11 cellular contexts compared by ENCODE assay signal in the genomic region with DNA sequence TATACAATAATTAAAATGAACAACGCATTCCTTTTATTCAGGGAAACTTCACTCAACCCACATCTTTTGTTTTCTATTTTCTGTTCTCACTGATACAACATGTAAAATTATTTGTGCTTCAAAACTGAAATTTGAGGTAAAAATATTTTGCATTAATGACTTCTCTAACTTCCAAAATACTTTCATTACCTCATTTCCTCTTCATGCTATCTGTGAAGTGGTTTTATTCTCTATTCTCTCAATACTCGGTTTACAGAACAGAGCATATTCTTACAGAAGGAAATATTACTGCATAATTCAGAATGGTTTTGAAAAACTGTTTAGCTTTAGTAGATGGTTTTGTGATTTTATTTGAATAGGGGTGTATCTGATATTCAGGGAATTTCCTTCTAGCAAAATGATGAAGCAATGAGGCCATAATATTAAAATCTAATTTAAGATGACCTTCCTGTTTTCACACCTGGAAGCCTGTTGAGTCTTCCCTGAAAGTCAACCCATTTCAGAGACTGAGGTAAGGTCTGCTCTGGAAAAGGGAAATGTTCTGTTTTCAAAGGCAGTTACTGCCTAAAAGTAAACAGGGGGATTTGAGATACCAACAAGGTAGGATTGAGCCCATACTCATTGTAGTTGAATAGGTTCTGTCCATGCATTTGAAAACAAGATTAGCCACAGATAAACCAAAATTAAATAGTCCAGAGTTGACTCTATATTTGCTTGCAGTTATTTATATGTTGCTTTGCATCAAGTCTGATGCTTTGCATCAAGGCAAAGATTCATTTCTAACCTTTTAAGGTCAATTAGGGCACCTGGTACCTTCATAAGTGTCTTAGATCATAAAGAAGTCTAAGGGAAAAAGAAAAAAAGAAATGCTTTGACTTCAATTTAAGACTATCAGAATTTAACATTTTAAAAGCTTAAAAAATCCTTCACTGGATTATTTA. TPM values are rescaled to one million over a fixed set of nuclear protein-coding genes. Genes with fewer than 3 reads are reported as not detected.
DNase-seq lines count a peak whose midpoint lies in the region; ATAC-seq and TF ChIP-seq lines count a peak whose summit lies in the region.
"Had no signal": no experiment of that assay in that cellular context is flagged by ENCODE, and none has a peak within 500 bp of the region (broad histone marks: within the 10 kb centered on the region; RNA-seq: fewer than 3 reads in every experiment).

No MANE protein-coding gene starts in this region.

- H3K27ac Mint-ChIP-seq in CD8-positive, alpha-beta memory T cell: peak overlapping the region; percentile 36 to 88 (median 84)

- no peaks in the 10 kb centered on the region for H4K20me1 ChIP-seq in OCI-LY7 (ENCODE audit: insufficient read depth, low read length)

- H3K9me3 ChIP-seq in CD8-positive, alpha-beta memory T cell (ENCODE audit: low read length): no peaks in the 10 kb centered on the region
- H3K9me3 ChIP-seq in OCI-LY7 (ENCODE audit: low read length) (peaks cover 5% of the 10 kb centered on the region; the same call in 1 of the 2 replicates), adrenal gland (replicated peaks in 1 of 3) (no peaks in the 10 kb centered on the region), thyroid gland (no peaks in the 10 kb centered on the region)

- no peaks in the 10 kb centered on the region for H3K27me3 ChIP-seq in CD8-positive, alpha-beta memory T cell (ENCODE audit: insufficient read depth, low read length, poor library complexity, severe bottlenecking)
- H3K27me3 ChIP-seq in adrenal gland: no peaks in the 10 kb centered on the region
- no peaks in the 10 kb centered on the region for H3K27me3 ChIP-seq in thyroid gland

- no peak overlapping the region for H3K4me3 ChIP-seq in CD8-positive, alpha-beta memory T cell (ENCODE audit: low read length)
- H3K4me3 ChIP-seq in OCI-LY7 (ENCODE audit: low read depth, low read length, poor library complexity, severe bottlenecking) (peak overlapping the region; percentile 43), adrenal gland (no peak overlapping the region), thyroid gland (replicated peaks in 1 of 3) (no peak overlapping the region)

- H3K4me2 ChIP-seq in OCI-LY7 (ENCODE audit: low read length): peak overlapping the region; percentile 64

- H3K27ac ChIP-seq in CD8-positive, alpha-beta memory T cell (ENCODE audit: low read depth, low read length): no peak overlapping the region
- H3K27ac ChIP-seq in OCI-LY7 (ENCODE audit: low read depth, low read length, poor library complexity, severe bottlenecking) (peak overlapping the region; percentile 69), adrenal gland (no peak overlapping the region), thyroid gland (no peak overlapping the region)

- H3K4me1 ChIP-seq in CD8-positive, alpha-beta memory T cell (ENCODE audit: insufficient read depth, low read length): peaks cover 40% of the 10 kb centered on the region
- H3K4me1 ChIP-seq in OCI-LY7 (ENCODE audit: insufficient read depth, low read length, poor library complexity, severe bottlenecking) (peaks cover 71% of the 10 kb centered on the region), adrenal gland (replicated peaks in 1 of 2) (no peaks in the 10 kb centered on the region), thyroid gland (peaks cover 0 to 13% of the 10 kb centered on the region in 2 donors)

- H3K27me3 Mint-ChIP-seq in CD8-positive, alpha-beta memory T cell: no peaks in the 10 kb centered on the region

- intact Hi-C loops in OCI-LY7 (cut with micrococcal nuclease; ENCODE audit: unreplicated experiment): loop anchor here (5.0 kb wide), 2 partner anchors 124 to 414 kb away; partner anchors contain the start of gene BCL11A
- intact Hi-C loops in adrenal gland (cut with DNase I): no loop called here
- intact Hi-C loops in thyroid gland (cut with DNase I): no loop called here

- peak overlapping the region in 6 of 7 donors; percentile 32 to 75 (median 50) for H3K4me3 Mint-ChIP-seq in CD8-positive, alpha-beta memory T cell

- TF ChIP-seq POLR2A in adrenal gland (IDR thresholded peaks at IDR 0.05) (no peak), thyroid gland (IDR thresholded peaks at IDR 0.05) (no peak)

- H3K36me3 ChIP-seq in CD8-positive, alpha-beta memory T cell (ENCODE audit: insufficient read depth, low read length): no peaks in the 10 kb centered on the region
- no peaks in the 10 kb centered on the region; the same call in 1 of the 2 replicates for H3K36me3 ChIP-seq in OCI-LY7 (ENCODE audit: insufficient read depth, low read length)
- no peaks in the 10 kb centered on the region for H3K36me3 ChIP-seq in adrenal gland (replicated peaks in 1 of 2)
- no peaks in the 10 kb centered on the region for H3K36me3 ChIP-seq in thyroid gland

- POLR2A ChIA-PET in CD8-positive, alpha-beta memory T cell (lab: Charles Lee): no interaction called here
- POLR2A ChIA-PET in OCI-LY7 (lab: Charles Lee): interaction anchor here (0.6 to 3.5 kb wide), 19 partner anchors 10 to 163 kb away, joined by 3 to 20 read pairs (median 5); partner anchors contain the start of genes PEX13 and REL

- H2AFZ ChIP-seq in OCI-LY7 (ENCODE audit: low read length): peak overlapping the region; percentile 55; the same call in 1 of the 2 replicates

- ATAC-seq in GM19023 (IDR thresholded peaks at IDR 0.05; ENCODE audit: unreplicated experiment): peak; percentile 75
- ATAC-seq in HG02840 (IDR thresholded peaks at IDR 0.05; ENCODE audit: low FRiP score, unreplicated experiment): peak; percentile 56
- no peak for ATAC-seq in HG03521 (IDR thresholded peaks at IDR 0.05; ENCODE audit: unreplicated experiment)
- ATAC-seq: Right ventricle myocardium inferior had no signal

- H3K36me3 Mint-ChIP-seq in CD8-positive, alpha-beta memory T cell: peaks cover 3 to 17% (median 8%) of the 10 kb centered on the region in 3 donors

- BruUV-seq in OCI-LY7 (replicated peaks; lab: Mats Ljungman, UMichigan): TSS peak; percentile 93

- WGBS in adrenal gland, 4 donors: 73 to 79% (median 78%) methylated on average over 2 of the region's 2 CpGs
- WGBS in thyroid gland, 2 donors: 76 to 83% methylated on average over 2 of the region's 2 CpGs

- DNase-seq in CD8-positive, alpha-beta memory T cell: peak in 1 of 5 donors; percentile 17
- DNase-seq in OCI-LY7 (ENCODE audit: low spot score) (peak; percentile 24), adrenal gland (no peak), NCI-H526 treated with DMSO at 0.1 percent for 48 hours (lab: John Stamatoyannopoulos, UW) (no peak), thyroid gland (no peak)
- DNase-seq: NCI-H1105 treated with DMSO at 0.1 percent for 48 hours, trophoblast cell had no signal

- H3K9me2 ChIP-seq in OCI-LY7 (ENCODE audit: insufficient read depth, low read length): no peaks in the 10 kb centered on the region

- no peaks in the 10 kb centered on the region; the same call in 1 of the 2 replicates for H3K79me2 ChIP-seq in OCI-LY7 (ENCODE audit: insufficient read depth, low read depth, low read length)

- TF ChIP-seq CTCF in OCI-LY7 (conservative IDR thresholded peaks at IDR 0.05; ENCODE audit: low read length): no peak
- TF ChIP-seq CTCF in adrenal gland (IDR thresholded peaks at IDR 0.05): no peak
- no peak for TF ChIP-seq CTCF in thyroid gland (IDR thresholded peaks at IDR 0.05)

- CTCF ChIA-PET in CD8-positive, alpha-beta memory T cell (lab: Charles Lee): interaction anchor here (1.0 to 3.5 kb wide), 6 partner anchors 24 to 86 kb away, joined by 3 to 16 read pairs (median 4); partner anchors contain the start of gene REL
- CTCF ChIA-PET in OCI-LY7 (lab: Charles Lee; ENCODE audit: unreplicated experiment): no interaction called here

- peaks cover 44 to 58% (median 57%) of the 10 kb centered on the region in 3 donors for H3K4me1 Mint-ChIP-seq in CD8-positive, alpha-beta memory T cell

- peaks cover 0 to 8% (median 2%) of the 10 kb centered on the region in 5 donors for H3K9me3 Mint-ChIP-seq in CD8-positive, alpha-beta memory T cell

RNA-seq across cellular contexts. Expression of gene PEX13, which starts 50.8 kb away (rescaled TPM):
- 10 to 100 TPM; 18.1 to 19.3 TPM for total RNA-seq in CD8-positive, alpha-beta memory T cell
- 15.3 TPM for polyA plus RNA-seq in CD8-positive, alpha-beta memory T cell
- 18.9 and 20.3 TPM in 2 replicates for total RNA-seq in OCI-LY7 (2014; rRNA removed; shearing (Covaris generic))
- total RNA-seq in OCI-LY7 (2022): 23.4 and 27.6 TPM in 2 replicates
- total RNA-seq in adrenal gland: 10 to 100 TPM; 20.0 to 44.9 (median 28.7) TPM
- 10 to 100 TPM in 1 of 3 donors, 1 to 10 TPM in 2; 8.3 to 20.9 (median 8.6) TPM for polyA plus RNA-seq in adrenal gland
- total RNA-seq in thyroid gland: 10 to 100 TPM; 51.5 to 85.6 (median 75.4) TPM

RNA-seq across cellular contexts. Expression of gene PUS10, which starts 51.3 kb away (rescaled TPM):
- 10 to 100 TPM in 1 of 2 experiments, 1 to 10 TPM in 1; 10.0 to 10.5 TPM for total RNA-seq in CD8-positive, alpha-beta memory T cell
- 2.8 TPM for polyA plus RNA-seq in CD8-positive, alpha-beta memory T cell
- total RNA-seq in OCI-LY7 (2014; rRNA removed; shearing (Covaris generic)): 3.3 and 5.6 TPM in 2 replicates
- total RNA-seq in OCI-LY7 (2022) (7.5 and 8.6 TPM in 2 replicates), adrenal gland (10 to 100 TPM in 2 of 8 donors, 1 to 10 TPM in 6; 2.2 to 10.6 (median 6.3) TPM), thyroid gland (10 to 100 TPM; 11.8 to 20.6 (median 16.2) TPM)
- 1 to 10 TPM; 2.8 to 7.1 (median 3.2) TPM for polyA plus RNA-seq in adrenal gland
